28 cellular contexts compared by ENCODE assay signal in the genomic region with DNA sequence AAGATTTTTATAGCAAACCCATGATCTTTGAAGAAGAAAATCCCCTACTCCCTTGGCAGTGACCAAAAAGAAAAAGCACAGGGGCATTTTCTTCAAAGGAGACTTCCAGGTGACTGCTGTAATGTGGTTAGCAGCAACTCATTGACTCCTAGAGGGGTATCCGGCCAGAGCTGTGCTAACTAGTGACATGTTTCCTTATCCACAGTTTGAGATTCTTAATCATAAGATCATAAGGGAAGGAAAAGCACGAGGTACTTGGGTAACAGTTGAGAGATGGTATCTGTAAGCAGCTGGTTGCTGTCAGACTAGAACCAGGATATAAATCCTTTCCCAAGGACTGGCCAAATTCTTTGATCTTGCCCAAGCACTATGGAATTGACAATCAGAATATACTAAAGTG.
DNase-seq lines count a peak whose midpoint lies in the region; ATAC-seq, FAIRE-seq and TF ChIP-seq lines count a peak whose summit lies in the region.
"Had no signal": no experiment of that assay in that cellular context is flagged by ENCODE, and none has a peak within 500 bp of the region (broad histone marks: within the 10 kb centered on the region; RNA-seq: fewer than 3 reads in every experiment).

No MANE protein-coding gene starts in this region.

- DNase-seq in activated naive CD4-positive, alpha-beta T cell treated with anti-CD3 and anti-CD28 coated beads, Interleukin-2, amount 50 U/mL, for 72 hours (ENCODE audit: low spot score in 2 of 2), result no peak
- DNase-seq in activated naive CD4-positive, alpha-beta T cell (lab: John Stamatoyannopoulos, UW), result no peak
- DNase-seq in astrocyte (ENCODE audit: low read depth) (peak; percentile 22), osteoblast (ENCODE audit: insufficient read length, low spot score, missing footprints) (no peak), Right ventricle myocardium superior (no peak), DMS114 treated with DMSO at 0.1 percent for 48 hours (lab: John Stamatoyannopoulos, UW; ENCODE audit: unreplicated experiment) (no peak)
- no peak for DNase-seq in activated effector memory CD4-positive, alpha-beta T cell treated with anti-CD3 and anti-CD28 coated beads, Interleukin-2, amount 50 U/mL, for 16 hours
- DNase-seq in stimulated activated CD4-positive, alpha-beta T cell treated with anti-CD3 and anti-CD28 coated beads, Interleukin-4, amount 100 ng/mL, for 4 hours, result no peak
- DNase-seq: activated CD4-positive, alpha-beta memory T cell treated with anti-CD3 and anti-CD28 coated beads for 36 hours; adrenal gland; BE2C; COR-L47; heart right ventricle; NCI-H1417 treated with DMSO at 0.1 percent for 48 hours; NCI-H2171; NCI-H524; SK-N-SH; stimulated activated CD4-positive, alpha-beta T cell treated with anti-CD3 and anti-CD28 coated beads, Interleukin-2, amount 100 ng/mL, for 24 hours; stimulated activated naive B cell treated with anti-CD40 and anti-IgM and Interleukin-4, amounts not matched to agents 10 μg/mL and 1 μg/mL and 100 μg/mL, for 72 hours; T1000 had no signal

- H3K79me2 ChIP-seq in astrocyte (ENCODE audit: insufficient read depth, low read length) (no peaks in the 10 kb centered on the region), osteoblast (ENCODE audit: insufficient read depth, low read length) (no peaks in the 10 kb centered on the region)

- no peak overlapping the region for H3K4me3 ChIP-seq in astrocyte (ENCODE audit: insufficient read depth, low read depth, low read length)
- H3K4me3 ChIP-seq in osteoblast (ENCODE audit: insufficient read depth, low read length), result no peak overlapping the region
- H3K4me3 ChIP-seq: A549, adrenal gland, heart right ventricle, skin epidermis had no signal

- H3K9me3 ChIP-seq in astrocyte (ENCODE audit: insufficient read depth, low read depth, low read length) (no peaks in the 10 kb centered on the region), osteoblast (ENCODE audit: low read depth, low read length) (no peaks in the 10 kb centered on the region)
- H3K9me3 ChIP-seq: A549, adrenal gland, BE2C, heart right ventricle, SK-N-SH had no signal

- no peaks in the 10 kb centered on the region for H3K36me3 Mint-ChIP-seq in activated naive CD4-positive, alpha-beta T cell treated with anti-CD3 and anti-CD28 coated beads, Interleukin-2, amount 50 U/mL, for 72 hours
- H3K36me3 Mint-ChIP-seq in astrocyte (ENCODE audit: low read depth, unreplicated experiment), result no peaks in the 10 kb centered on the region
- H3K36me3 Mint-ChIP-seq: activated CD4-positive, alpha-beta memory T cell treated with anti-CD3 and anti-CD28 coated beads for 36 hours; stimulated activated naive B cell treated with anti-CD40 and anti-IgM and Interleukin-4, amounts not matched to agents 10 μg/mL and 1 μg/mL and 100 μg/mL, for 72 hours; WTC11 had no signal

- no peak for TF ChIP-seq CTCF in astrocyte (IDR thresholded peaks at IDR 0.05; ENCODE audit: insufficient read depth, low read depth, low read length)
- TF ChIP-seq CTCF in osteoblast (IDR thresholded peaks at IDR 0.05; ENCODE audit: extremely low read depth, low read depth, low read length), result no peak

- no peak overlapping the region for H3K9ac ChIP-seq in astrocyte (ENCODE audit: low read length)
- H3K9ac ChIP-seq: SK-N-SH had no signal

- H3K27me3 ChIP-seq in astrocyte (ENCODE audit: insufficient read depth, low read length), result no peaks in the 10 kb centered on the region
- no peaks in the 10 kb centered on the region for H3K27me3 ChIP-seq in osteoblast (ENCODE audit: insufficient read depth, low read length)
- H3K27me3 ChIP-seq: adrenal gland, BE2C, heart right ventricle had no signal

- H3K27me3 Mint-ChIP-seq in astrocyte (ENCODE audit: low read depth, unreplicated experiment), result peaks cover 3% of the 10 kb centered on the region
- H3K27me3 Mint-ChIP-seq: progenitor cell of endocrine pancreas had no signal

- H3K36me3 ChIP-seq in astrocyte (ENCODE audit: insufficient read depth, low read length) (no peaks in the 10 kb centered on the region), osteoblast (ENCODE audit: insufficient read depth, low read length) (no peaks in the 10 kb centered on the region)
- H3K36me3 ChIP-seq: adrenal gland, BE2C, heart right ventricle had no signal

- no peak overlapping the region for H3K27ac ChIP-seq in astrocyte (ENCODE audit: low read depth, low read length)
- no peak overlapping the region for H3K27ac ChIP-seq in osteoblast (ENCODE audit: low read depth, low read length)
- H3K27ac ChIP-seq: A549, adrenal gland, skin epidermis had no signal

- H3K27ac Mint-ChIP-seq in activated naive CD4-positive, alpha-beta T cell treated with anti-CD3 and anti-CD28 coated beads, Interleukin-2, amount 50 U/mL, for 72 hours, result no peak overlapping the region
- no peak overlapping the region for H3K27ac Mint-ChIP-seq in astrocyte (ENCODE audit: unreplicated experiment)
- H3K27ac Mint-ChIP-seq: activated CD4-positive, alpha-beta memory T cell treated with anti-CD3 and anti-CD28 coated beads for 36 hours; nephron; progenitor cell of endocrine pancreas; stimulated activated naive B cell treated with anti-CD40 and anti-IgM and Interleukin-4, amounts not matched to agents 10 μg/mL and 1 μg/mL and 100 μg/mL, for 72 hours; WTC11 had no signal

- no peak overlapping the region for H3K4me3 Mint-ChIP-seq in astrocyte (ENCODE audit: unreplicated experiment)
- H3K4me3 Mint-ChIP-seq: activated CD4-positive, alpha-beta memory T cell treated with anti-CD3 and anti-CD28 coated beads for 36 hours; nephron; stimulated activated naive B cell treated with anti-CD40 and anti-IgM and Interleukin-4, amounts not matched to agents 10 μg/mL and 1 μg/mL and 100 μg/mL, for 72 hours; WTC11 had no signal

- ATAC-seq in activated naive CD4-positive, alpha-beta T cell treated with anti-CD3 and anti-CD28 coated beads, Interleukin-2, amount 50 U/mL, for 72 hours, result peak; percentile 50 to 68
- ATAC-seq in Right ventricle myocardium superior (ENCODE audit: poor library complexity), result no peak
- ATAC-seq: A549; left lobe of liver; stimulated activated naive B cell treated with anti-CD40 and anti-IgM and Interleukin-4, amounts not matched to agents 10 μg/mL and 1 μg/mL and 100 μg/mL, for 72 hours; WTC11 had no signal

- H2AFZ ChIP-seq in astrocyte (ENCODE audit: low read depth, low read length), result no peak overlapping the region
- peak overlapping the region; percentile 28 for H2AFZ ChIP-seq in osteoblast (ENCODE audit: low read length)

- FAIRE-seq in astrocyte (lab: Jason Lieb, UNC), result no peak
- FAIRE-seq: A549, H54, RCC 7860 had no signal

- peaks cover 29% of the 10 kb centered on the region for H3K4me1 Mint-ChIP-seq in astrocyte (ENCODE audit: low read depth, unreplicated experiment)
- H3K4me1 Mint-ChIP-seq: stimulated activated naive B cell treated with anti-CD40 and anti-IgM and Interleukin-4, amounts not matched to agents 10 μg/mL and 1 μg/mL and 100 μg/mL, for 72 hours; WTC11 had no signal

- H4K20me1 ChIP-seq in astrocyte (ENCODE audit: insufficient read depth, low read length) (no peaks in the 10 kb centered on the region), osteoblast (ENCODE audit: insufficient read depth, low read length) (no peaks in the 10 kb centered on the region)

- peaks cover 4% of the 10 kb centered on the region for H3K4me1 ChIP-seq in astrocyte (ENCODE audit: insufficient read depth, low read length)
- H3K4me1 ChIP-seq in osteoblast (ENCODE audit: insufficient read depth, low read length), result peaks cover 25% of the 10 kb centered on the region
- H3K4me1 ChIP-seq: A549, BE2C had no signal

- H3K4me2 ChIP-seq in astrocyte (ENCODE audit: low read length) (no peak overlapping the region), osteoblast (ENCODE audit: insufficient read depth, low read length) (no peak overlapping the region)
- H3K4me2 ChIP-seq: A549, SK-N-SH had no signal

- H3K9me3 Mint-ChIP-seq in activated naive CD4-positive, alpha-beta T cell treated with anti-CD3 and anti-CD28 coated beads, Interleukin-2, amount 50 U/mL, for 72 hours, result no peaks in the 10 kb centered on the region
- H3K9me3 Mint-ChIP-seq in astrocyte (ENCODE audit: unreplicated experiment), result peaks cover 8% of the 10 kb centered on the region
- H3K9me3 Mint-ChIP-seq: activated CD4-positive, alpha-beta memory T cell treated with anti-CD3 and anti-CD28 coated beads for 36 hours; nephron had no signal

- intact Hi-C loops in Right ventricle myocardium superior (cut with DNase I), result no loop called here
